18 cellular contexts compared by ENCODE assay signal in the genomic region with DNA sequence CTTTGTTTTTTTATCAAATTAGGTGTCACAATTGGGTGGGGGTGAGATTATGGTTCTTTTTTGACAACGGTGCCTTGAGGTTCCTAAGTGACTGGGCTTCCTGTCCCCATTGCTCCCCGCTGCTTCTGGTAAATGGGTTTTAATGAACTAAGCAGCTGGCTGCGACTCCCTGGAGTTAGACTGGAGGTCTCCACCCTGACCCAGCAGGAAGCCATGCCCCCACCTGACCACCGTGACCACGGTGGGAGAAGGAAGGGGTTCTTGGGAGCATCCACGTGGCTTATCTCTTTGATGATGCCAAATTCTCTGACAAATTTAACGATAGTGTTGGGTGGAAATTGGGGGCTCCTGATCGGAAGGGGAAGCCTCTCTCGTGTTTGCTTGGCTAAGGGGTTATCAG. TPM values are rescaled to one million over a fixed set of nuclear protein-coding genes. Genes with fewer than 3 reads are reported as not detected.
DNase-seq lines count a peak whose midpoint lies in the region; ATAC-seq and TF ChIP-seq lines count a peak whose summit lies in the region.
"Had no signal": no experiment of that assay in that cellular context is flagged by ENCODE, and none has a peak within 500 bp of the region (broad histone marks: within the 10 kb centered on the region; RNA-seq: fewer than 3 reads in every experiment).

No MANE protein-coding gene starts in this region.

- TF ChIP-seq CTCF in body of pancreas (IDR thresholded peaks at IDR 0.05) = no peak
- TF ChIP-seq CTCF in stomach (IDR thresholded peaks at IDR 0.05) = no peak

- peaks cover 65% of the 10 kb centered on the region for H3K4me1 ChIP-seq in body of pancreas
- peaks cover 33 to 67% (median 38%) of the 10 kb centered on the region in 4 donors for H3K4me1 ChIP-seq in stomach

- peak; percentile 7 for DNase-seq in activated CD4-positive, CD25-positive, alpha-beta regulatory T cell treated with anti-CD3 and anti-CD28 coated beads, Interleukin-2, amount 50 U/mL, for 72 hours
- peak in 1 of 4 donors; percentile 9 for DNase-seq in body of pancreas
- peak; percentile 13 for DNase-seq in stomach
- DNase-seq in NCI-H187 (lab: John Stamatoyannopoulos, UW) = no peak
- no peak for DNase-seq in stimulated activated CD4-positive, alpha-beta T cell treated with anti-CD3 and anti-CD28 coated beads, Interleukin-1b, Interleukin-23, amount 100 ng/mL, for 48 hours
- DNase-seq: EL, NCI-H1417, NCI-H2029, NCI-H510A treated with DMSO at 0.1 percent for 48 hours, SHP77 treated with DMSO at 0.1 percent for 48 hours had no signal

- ATAC-seq in activated CD4-positive, CD25-positive, alpha-beta regulatory T cell treated with anti-CD3 and anti-CD28 coated beads, Interleukin-2, amount 50 U/mL, for 24 hours = no peak
- ATAC-seq in body of pancreas = no peak
- ATAC-seq in HG03439 (IDR thresholded peaks at IDR 0.05; ENCODE audit: unreplicated experiment) = no peak

- TF ChIP-seq EP300 in stomach (IDR thresholded peaks at IDR 0.05) = no peak

- intact Hi-C loops in body of pancreas (cut with DNase I) = no loop called here
- intact Hi-C loops in stomach (cut with DNase I; ENCODE audit: low total_unique reads) = no loop called here

- H3K27ac ChIP-seq in body of pancreas (peak overlapping the region; percentile 60 to 86 (median 78)), layer of hippocampus (ENCODE audit: low read depth, low read length) (peak overlapping the region; percentile 30), stomach (peak overlapping the region in 2 of 5 donors; percentile 5 to 75)
- H3K27ac ChIP-seq: 22Rv1; BLaER1 treated with 17β-estradiol and CSF1 and Interleukin-3, amounts not matched to agents 10 nM and 100 nM had no signal

- no peaks in the 10 kb centered on the region for H3K27me3 ChIP-seq in body of pancreas
- H3K27me3 ChIP-seq in layer of hippocampus (ENCODE audit: control insufficient read depth, insufficient read depth, low read length) = no peaks in the 10 kb centered on the region
- H3K27me3 ChIP-seq in stomach = no peaks in the 10 kb centered on the region
- H3K27me3 ChIP-seq: BLaER1 treated with 17β-estradiol and CSF1 and Interleukin-3, amounts not matched to agents 10 nM and 100 nM; Peyer's patch had no signal

- no peak overlapping the region for H3K4me3 ChIP-seq in body of pancreas
- H3K4me3 ChIP-seq in stomach = no peak overlapping the region
- H3K4me3 ChIP-seq: BLaER1 treated with 17β-estradiol and CSF1 and Interleukin-3, amounts not matched to agents 10 nM and 100 nM; Peyer's patch had no signal

- H3K36me3 ChIP-seq in body of pancreas (replicated peaks in 1 of 2; ENCODE audit: insufficient read depth in 1 of 2, low read depth in 2 of 2) = peaks cover 2 to 28% of the 10 kb centered on the region in 2 donors
- peaks cover 74 to 100% (median 99%) of the 10 kb centered on the region in 4 donors for H3K36me3 ChIP-seq in stomach

- H3K9me3 ChIP-seq in body of pancreas (no peaks in the 10 kb centered on the region), stomach (no peaks in the 10 kb centered on the region)
- H3K9me3 ChIP-seq: BLaER1 treated with 17β-estradiol and CSF1 and Interleukin-3, amounts not matched to agents 10 nM and 100 nM; Peyer's patch had no signal

- WGBS in body of pancreas, 2 donors = 48 to 60% methylated on average over 9 of the region's 9 CpGs
- whole genome bisulfite sequencing in stomach, 5 donors = 41 to 59% (median 53%) methylated on average over 9 of the region's 9 CpGs

- TF ChIP-seq POLR2A in body of pancreas (IDR thresholded peaks at IDR 0.05) (no peak), stomach (IDR thresholded peaks at IDR 0.05) (no peak)

RNA-seq across cellular contexts. Expression of gene CNDP2, which starts 12.2 kb away (rescaled TPM):
- total RNA-seq in body of pancreas (100 to 1,000 TPM in 1 of 2 donors, 10 to 100 TPM in 1; 83.0 to 145 TPM), stomach (100 to 1,000 TPM in 4 of 5 donors, 10 to 100 TPM in 1; 12.8 to 204 (median 115) TPM)
- polyA plus RNA-seq in stomach = 100 to 1,000 TPM in 2 of 3 donors, 10 to 100 TPM in 1; 87.5 to 132 (median 110) TPM

RNA-seq across cellular contexts. Expression of gene CNDP1, which starts 25.9 kb away (rescaled TPM):
- under 1 TPM in 1 of 2 donors, not detected in 1; under 0.01 TPM for total RNA-seq in body of pancreas
- under 1 TPM in 1 of 5 donors, not detected in 4; 0.72 TPM for total RNA-seq in stomach
- under 1 TPM in 2 of 3 donors, not detected in 1; 0.13 to 0.50 TPM for polyA plus RNA-seq in stomach
- total RNA-seq: HT-29 had no signal
- polyA plus RNA-seq: IgD-negative memory B cell had no signal

RNA-seq across cellular contexts. Expression of gene DIPK1C, which starts 51.3 kb away (rescaled TPM):
- total RNA-seq in body of pancreas = not detected
- 1 to 10 TPM in 2 of 5 donors, not detected in 3; 1.8 to 2.3 TPM for total RNA-seq in stomach
- 1 to 10 TPM in 2 of 3 donors, under 1 TPM in 1; 0.55 to 2.3 (median 1.8) TPM for polyA plus RNA-seq in stomach
- total RNA-seq: HT-29 had no signal
- polyA plus RNA-seq: IgD-negative memory B cell had no signal

Comparison
In these comparisons a context has a peak if more than half of its experiments do, and no peak if none do; other contexts are left out.
1. DNase-seq: peak in activated CD4-positive, CD25-positive, alpha-beta regulatory T cell treated with anti-CD3 and anti-CD28 coated beads, Interleukin-2, amount 50 U/mL, for 72 hours (single experiment) and stomach (single experiment); none in NCI-H187 (0 of 2) and stimulated activated CD4-positive, alpha-beta T cell treated with anti-CD3 and anti-CD28 coated beads, Interleukin-1b, Interleukin-23, amount 100 ng/mL, for 48 hours (single experiment).